26 cellular contexts compared by ENCODE assay signal in the genomic region with DNA sequence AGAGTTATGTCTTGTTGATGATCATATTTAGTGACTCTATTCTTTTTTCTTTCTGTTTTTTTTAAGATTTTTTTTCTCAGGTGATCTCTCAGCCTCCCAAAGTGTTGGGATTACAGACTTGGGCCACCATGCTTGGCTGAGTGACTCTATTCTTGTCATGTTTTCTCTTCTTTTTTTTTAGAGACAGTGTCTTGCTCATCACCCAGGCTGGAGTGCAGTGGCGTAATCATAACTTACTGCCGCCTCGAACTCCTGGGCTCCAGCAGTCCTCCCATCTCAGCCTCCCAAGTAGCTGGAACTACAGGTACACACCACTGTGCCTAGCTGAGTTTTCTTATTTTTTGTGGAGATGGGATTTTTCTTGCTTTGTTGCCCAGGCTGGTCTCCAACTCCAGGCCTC.
"Had no signal": no experiment of that assay in that cellular context is flagged by ENCODE, and none has a peak within 500 bp of the region (broad histone marks: within the 10 kb centered on the region; RNA-seq: fewer than 3 reads in every experiment).

No MANE protein-coding gene starts in this region.

- H3K9ac ChIP-seq: KMS-11 had no signal

- H3K9me3 Mint-ChIP-seq: activated CD4-positive, alpha-beta memory T cell treated with anti-CD3 and anti-CD28 coated beads, Interleukin-2, amount 10 ng/mL, durations not matched to agents 7 days and 5 days; activated naive CD4-positive, alpha-beta T cell treated with anti-CD3 and anti-CD28 coated beads for 36 hours; activated naive CD8-positive, alpha-beta T cell treated with anti-CD3 and anti-CD28 coated beads for 36 hours; activated T-helper 17 cell treated with anti-CD3 and anti-CD28 coated beads, Interleukin-2, amount 50 U/mL, for 72 hours had no signal

- H3K4me1 ChIP-seq: Peyer's patch had no signal

- H3K27ac ChIP-seq: brain microvascular endothelial cell, KMS-11, Peyer's patch, RWPE1 had no signal

- H3K4me2 ChIP-seq: KMS-11 had no signal

- H3K9me3 ChIP-seq: MG63, Peyer's patch had no signal

- H3K4me3 ChIP-seq: MG63, Peyer's patch had no signal

- H3K4me1 Mint-ChIP-seq: activated CD4-positive, alpha-beta memory T cell treated with anti-CD3 and anti-CD28 coated beads, Interleukin-2, amount 10 ng/mL, durations not matched to agents 7 days and 5 days had no signal

- H3K27me3 ChIP-seq: brain microvascular endothelial cell, MG63, Peyer's patch had no signal

- H3K4me3 Mint-ChIP-seq: activated CD4-positive, alpha-beta memory T cell treated with anti-CD3 and anti-CD28 coated beads, Interleukin-2, amount 10 ng/mL, durations not matched to agents 7 days and 5 days; activated CD4-positive, alpha-beta T cell treated with anti-CD3 and anti-CD28 coated beads for 36 hours; activated naive CD4-positive, alpha-beta T cell treated with anti-CD3 and anti-CD28 coated beads for 36 hours; activated naive CD8-positive, alpha-beta T cell treated with anti-CD3 and anti-CD28 coated beads for 36 hours; activated T-helper 17 cell treated with anti-CD3 and anti-CD28 coated beads, Interleukin-2, amount 50 U/mL, for 72 hours; T-helper 17 cell had no signal

- DNase-seq: activated CD4-positive, alpha-beta memory T cell treated with anti-CD3 and anti-CD28 coated beads, Interleukin-2, amount 10 ng/mL, durations not matched to agents 7 days and 5 days; activated CD4-positive, alpha-beta T cell treated with anti-CD3 and anti-CD28 coated beads for 36 hours; activated CD4-positive, alpha-beta T cell treated with anti-CD3 and anti-CD28 coated beads, Interleukin-2, amount 50 U/mL, for 1 hour; activated gamma-delta T cell; activated naive CD4-positive, alpha-beta T cell treated with anti-CD3 and anti-CD28 coated beads for 36 hours; activated naive CD8-positive, alpha-beta T cell treated with anti-CD3 and anti-CD28 coated beads for 36 hours; activated T-cell treated with anti-CD3 and anti-CD28 coated beads for 4 hours; activated T-cell treated with anti-CD3 and anti-CD28 coated beads, Interleukin-2, amount 50 U/mL, for 48 hours; brain microvascular endothelial cell; caudate nucleus; MG63; NCI-H1105; NCI-H1436; NCI-H1694 treated with DMSO at 0.1 percent for 48 hours; NCI-H2029 treated with DMSO at 0.1 percent for 48 hours; NCI-H345; NCI-H510A; NCI-H526 treated with DMSO at 0.1 percent for 48 hours; NK-92 treated with Interleukin-12 subunit alpha and Interleukin-12 subunit beta, amount 100 ng/mL, for 24 hours; Peyer's patch; SHP77 treated with DMSO at 0.1 percent for 48 hours; T-helper 17 cell; T-helper 9 cell had no signal

- H3K27ac Mint-ChIP-seq: activated CD4-positive, alpha-beta memory T cell treated with anti-CD3 and anti-CD28 coated beads, Interleukin-2, amount 10 ng/mL, durations not matched to agents 7 days and 5 days; activated CD4-positive, alpha-beta T cell treated with anti-CD3 and anti-CD28 coated beads for 36 hours; activated naive CD4-positive, alpha-beta T cell treated with anti-CD3 and anti-CD28 coated beads for 36 hours; activated naive CD8-positive, alpha-beta T cell treated with anti-CD3 and anti-CD28 coated beads for 36 hours; activated T-helper 17 cell treated with anti-CD3 and anti-CD28 coated beads, Interleukin-2, amount 50 U/mL, for 72 hours; T-helper 17 cell had no signal

- H3K27me3 Mint-ChIP-seq: activated CD4-positive, alpha-beta memory T cell treated with anti-CD3 and anti-CD28 coated beads, Interleukin-2, amount 10 ng/mL, durations not matched to agents 7 days and 5 days; activated CD4-positive, alpha-beta T cell treated with anti-CD3 and anti-CD28 coated beads for 36 hours; activated naive CD8-positive, alpha-beta T cell treated with anti-CD3 and anti-CD28 coated beads for 36 hours; activated T-helper 17 cell treated with anti-CD3 and anti-CD28 coated beads, Interleukin-2, amount 50 U/mL, for 72 hours; T-helper 17 cell had no signal
